In the genomic region with DNA sequence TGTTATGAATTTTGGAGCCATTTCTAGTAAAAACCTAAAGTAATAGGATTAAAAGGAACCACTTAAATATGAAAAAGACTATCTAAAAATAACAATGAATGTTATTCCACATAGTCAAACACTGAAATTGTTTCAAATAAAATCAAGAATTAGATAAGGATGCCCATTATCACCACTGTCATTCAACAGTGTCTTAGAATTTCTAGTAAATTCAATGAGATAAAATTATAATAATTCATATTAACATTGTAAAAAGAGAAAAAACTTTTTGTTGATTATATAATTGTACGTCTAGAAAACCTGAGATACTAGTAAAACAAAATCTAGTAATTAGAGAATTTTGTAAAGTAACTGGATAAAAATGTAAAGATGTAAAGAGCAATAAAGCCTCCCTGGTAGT, we compare ENCODE assay signal across 33 cellular contexts.
"Had no signal": no experiment of that assay in that cellular context is flagged by ENCODE, and none has a peak within 500 bp of the region (broad histone marks: within the 10 kb centered on the region; RNA-seq: fewer than 3 reads in every experiment).

No MANE protein-coding gene starts in this region.

- ATAC-seq: activated CD4-positive, alpha-beta T cell treated with anti-CD3 and anti-CD28 coated beads for 36 hours; activated CD4-positive, CD25-positive, alpha-beta regulatory T cell treated with anti-CD3 and anti-CD28 coated beads, Interleukin-2, amount 50 U/mL, for 24 hours; activated CD8-positive, alpha-beta T cell treated with anti-CD3 and anti-CD28 coated beads for 36 hours; activated naive CD4-positive, alpha-beta T cell treated with anti-CD3 and anti-CD28 coated beads, Interleukin-2, amount 50 U/mL, for 72 hours; activated T-cell treated with anti-CD3 and anti-CD28 coated beads, Interleukin-2, amount 50 U/mL, for 4 hours; activated T-cell treated with anti-CD3 and anti-CD28 coated beads, Interleukin-2, amount 50 U/mL, for 72 hours; activated T-helper 17 cell treated with anti-CD3 and anti-CD28 coated beads, Interleukin-2, amount 50 U/mL, for 72 hours; body of pancreas; WTC11 had no signal

- FAIRE-seq: astrocyte had no signal

- DNase-seq: activated CD4-positive, alpha-beta memory T cell treated with anti-CD3 and anti-CD28 coated beads for 36 hours; activated CD4-positive, alpha-beta T cell treated with anti-CD3 and anti-CD28 coated beads for 1 hour; activated CD4-positive, alpha-beta T cell treated with anti-CD3 and anti-CD28 coated beads for 36 hours; activated CD4-positive, alpha-beta T cell treated with anti-CD3 and anti-CD28 coated beads for 48 hours; activated CD4-positive, alpha-beta T cell treated with anti-CD3 and anti-CD28 coated beads, Interleukin-2, amount 10 ng/mL, durations not matched to agents 7 days and 5 days; activated CD4-positive, alpha-beta T cell treated with anti-CD3 and anti-CD28 coated beads, Interleukin-2, amount 50 U/mL, for 4 hours; activated CD4-positive, CD25-positive, alpha-beta regulatory T cell; activated CD8-positive, alpha-beta memory T cell treated with anti-CD3 and anti-CD28 coated beads, Interleukin-2, amount 50 U/mL, for 4 hours; activated CD8-positive, alpha-beta T cell treated with anti-CD3 and anti-CD28 coated beads for 36 hours; activated effector memory CD4-positive, alpha-beta T cell treated with anti-CD3 and anti-CD28 coated beads, Interleukin-2, amount 50 U/mL, for 16 hours; activated gamma-delta T cell treated with Interleukin-2 at 50 U/mL for 16 hours; activated naive CD4-positive, alpha-beta T cell; activated naive CD4-positive, alpha-beta T cell treated with anti-CD3 and anti-CD28 coated beads for 36 hours; activated naive CD4-positive, alpha-beta T cell treated with anti-CD3 and anti-CD28 coated beads, Interleukin-2, amount 50 U/mL, for 16 hours; activated naive CD8-positive, alpha-beta T cell treated with anti-CD3 and anti-CD28 coated beads for 36 hours; activated T-cell treated with anti-CD3 and anti-CD28 coated beads for 4 hours; activated T-cell treated with anti-CD3 and anti-CD28 coated beads, Interleukin-2, amount 50 U/mL, for 1 hour; activated T-cell treated with anti-CD3 and anti-CD28 coated beads, Interleukin-2, amount 50 U/mL, for 4 hours; activated T-cell treated with anti-CD3 and anti-CD28 coated beads, Interleukin-2, amount 50 U/mL, for 72 hours; adrenal gland; amniotic stem cell; aorta; body of pancreas; brain microvascular endothelial cell; central memory CD4-positive, alpha-beta T cell; T-helper 2 cell; T-helper 9 cell; WERI-Rb-1 had no signal
